In the genomic region with DNA sequence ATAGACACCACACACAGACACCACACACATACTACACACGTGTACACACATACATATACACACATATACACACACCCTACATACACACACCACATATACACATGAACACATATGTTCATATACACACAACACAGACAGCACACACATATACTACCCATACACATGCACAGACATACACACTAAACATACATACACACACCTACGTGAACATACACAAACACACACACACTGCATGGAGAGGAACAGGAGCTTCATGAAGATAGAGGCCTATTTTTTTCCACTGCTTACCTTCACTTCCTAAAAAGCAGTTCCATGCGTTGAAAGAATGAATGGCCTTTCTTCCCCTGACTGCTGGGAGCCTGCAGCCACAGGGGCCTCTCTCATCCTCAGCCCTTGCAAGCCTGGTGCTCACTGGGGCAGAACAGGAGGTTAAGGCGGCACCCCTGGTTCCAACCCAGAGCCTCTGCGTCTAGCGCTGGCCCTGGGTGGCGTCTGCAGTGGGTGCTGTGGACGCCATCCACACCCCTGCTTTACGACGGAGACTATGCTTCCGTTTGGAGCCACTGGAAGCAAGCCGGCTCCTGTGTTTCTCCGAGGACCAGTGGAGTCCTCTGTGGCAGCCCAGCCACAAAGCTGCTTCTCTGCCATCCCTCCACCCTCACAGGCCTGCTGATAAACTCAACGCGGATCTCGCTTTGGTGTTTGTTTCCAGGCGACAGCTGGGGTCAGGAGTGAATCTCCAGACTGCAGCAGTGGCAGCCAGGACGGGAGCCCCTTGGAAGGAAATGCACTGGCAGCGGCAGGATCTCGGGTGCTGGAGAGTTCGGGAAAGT, we compare ENCODE assay signal across 10 cellular contexts. TPM values are rescaled to one million over a fixed set of nuclear protein-coding genes. Genes with fewer than 3 reads are reported as not detected.
DNase-seq lines count a peak whose midpoint lies in the region; ATAC-seq, FAIRE-seq and TF ChIP-seq lines count a peak whose summit lies in the region.
"Had no signal": no experiment of that assay in that cellular context is flagged by ENCODE, and none has a peak within 500 bp of the region (broad histone marks: within the 10 kb centered on the region; RNA-seq: fewer than 3 reads in every experiment).

No MANE protein-coding gene starts in this region.

- H3K36me3 ChIP-seq in H1 (ENCODE audit: control insufficient read depth in 2 of 4, insufficient read depth in 4 of 4, low read length in 3 of 4): no peaks in the 10 kb centered on the region
- H3K36me3 ChIP-seq: BE2C had no signal

- H3K4me2 ChIP-seq in H1 (ENCODE audit: insufficient read depth in 1 of 2, low read depth in 2 of 2, low read length in 2 of 2): no peak overlapping the region; a peak in 1 of 4 replicates

- H3K18ac ChIP-seq in H1 (ENCODE audit: extremely low read depth, low read length): no peak overlapping the region

- peaks cover 0 to 13% (median 10%) of the 10 kb centered on the region in 4 experiments; a peak in 5 of 7 replicates for H3K27me3 ChIP-seq in H1 (replicated peaks in 1 of 4; ENCODE audit: control insufficient read depth in 3 of 4, extremely low read depth in 1 of 4, insufficient read depth in 3 of 4, low read length in 3 of 4)
- H3K27me3 ChIP-seq: BE2C had no signal

- H3K23me2 ChIP-seq in H1 (ENCODE audit: low read depth, low read length): peaks cover 20% of the 10 kb centered on the region

- H2AK5ac ChIP-seq in H1 (ENCODE audit: low read depth, low read length): no peak overlapping the region

- H3K4ac ChIP-seq in H1 (replicated peaks; ENCODE audit: insufficient read length, low read depth, low read length): no peak overlapping the region

- no peak overlapping the region for H3K9ac ChIP-seq in H1 (replicated peaks in 1 of 4; ENCODE audit: extremely low read depth in 1 of 4, low read depth in 3 of 4, low read length in 3 of 4)

- POLR2A ChIA-PET in H1 (lab: Charles Lee; ENCODE audit: partially characterized antibody): interaction anchor here (1.0 kb wide), 1 partner anchor 9 kb away, joined by 4 read pairs; no protein-coding TSS in a partner anchor

- 85% methylated on average over 21 of the region's 21 CpGs; no CpG with 5 or more reads in 1 of the 2 experiments for WGBS in H1 (ENCODE audit: extremely low coverage in 1 of 2, insufficient coverage in 1 of 2, insufficient read length in 1 of 2, insufficient replicate concordance in 2 of 2, low coverage in 1 of 2, low lambda C conversion rate in 2 of 2, missing lambda C conversion rate in 1 of 2), 2 experiments

- peak overlapping the region; percentile 20 for H4K91ac ChIP-seq in H1 (replicated peaks; ENCODE audit: insufficient read length, low read length)

- no peak for TF ChIP-seq EP300 in H1 (IDR thresholded peaks at IDR 0.05; ENCODE audit: borderline replicate concordance in 1 of 2, low read depth in 2 of 2, low read length in 2 of 2)

- H4K20me1 ChIP-seq in H1 (replicated peaks in 1 of 2; ENCODE audit: control insufficient read depth in 1 of 2, insufficient read depth in 2 of 2, low read length in 2 of 2): peaks cover 0 to 10% of the 10 kb centered on the region in 2 experiments

- H2AFZ ChIP-seq in H1 (ENCODE audit: low read length): no peak overlapping the region

- H3K27ac ChIP-seq in H1 (ENCODE audit: low read depth, low read length): no peak overlapping the region

- no peak for TF ChIP-seq CTCF in H1 (IDR thresholded peaks at IDR 0.05; ENCODE audit: control extremely low read depth in 1 of 3, insufficient read depth in 1 of 3, low read depth in 1 of 3, low read length in 3 of 3)

- no peak overlapping the region for H2BK5ac ChIP-seq in H1 (ENCODE audit: low read depth, low read length)

- no peak overlapping the region for H3K4me3 ChIP-seq in H1 (ENCODE audit: extremely low read depth in 1 of 4, insufficient read depth in 2 of 4, low read depth in 3 of 4, low read length in 4 of 4)

- H2BK120ac ChIP-seq in H1 (replicated peaks; ENCODE audit: low read depth, low read length): no peak overlapping the region

- H4K8ac ChIP-seq in H1 (ENCODE audit: extremely low read depth, insufficient read depth, low read length): peak overlapping the region; percentile 41; the same call in 1 of the 2 replicates

- H3K79me2 ChIP-seq in H1 (ENCODE audit: control insufficient read depth in 1 of 2, insufficient read depth in 2 of 2, low read length in 2 of 2): peaks cover 0 to 12% of the 10 kb centered on the region in 2 experiments; a peak in 2 of 4 replicates

- no peak for FAIRE-seq in H1 (lab: Jason Lieb, UNC)
- FAIRE-seq: TTC549 had no signal

- H2BK20ac ChIP-seq in H1 (ENCODE audit: low read length): no peak overlapping the region

- peak overlapping the region; percentile 5; the same call in 1 of the 2 replicates for H2BK15ac ChIP-seq in H1 (ENCODE audit: low read length)

- no peak overlapping the region for H3K23ac ChIP-seq in H1 (ENCODE audit: insufficient read length)

- no peak overlapping the region for H3K14ac ChIP-seq in H1 (ENCODE audit: insufficient read length)

- no peak for TF ChIP-seq RAD21 in H1 (IDR thresholded peaks at IDR 0.05 in 1 of 2, conservative IDR thresholded peaks at IDR 0.05 in 1 of 2; ENCODE audit: low read depth in 2 of 2, low read length in 2 of 2)

- peak overlapping the region; percentile 80; the same call in 1 of the 2 replicates for H2BK12ac ChIP-seq in H1 (ENCODE audit: low read depth, low read length)

- no peaks in the 10 kb centered on the region for H3K9me3 ChIP-seq in H1 (ENCODE audit: insufficient read depth in 2 of 2, low read depth in 1 of 2, low read length in 1 of 2)
- H3K9me3 ChIP-seq: BE2C had no signal

- peaks cover 2% of the 10 kb centered on the region; the same call in 1 of the 2 replicates for H3K79me1 ChIP-seq in H1 (ENCODE audit: low read depth, low read length)

- H4K5ac ChIP-seq in H1 (ENCODE audit: insufficient read length, low read depth, low read length): no peak overlapping the region

- TF ChIP-seq POLR2A in H1 (IDR thresholded peaks at IDR 0.05; ENCODE audit: control extremely low read depth in 1 of 2, low read depth in 2 of 2, low read length in 2 of 2): no peak

- CTCF ChIA-PET in H1 (lab: Charles Lee; ENCODE audit: partially characterized antibody): interaction anchor here (1.3 to 2.2 kb wide), 2 partner anchors 11 to 92 kb away, joined by 3 to 13 read pairs; no protein-coding TSS in a partner anchor

- peaks cover 4 to 22% (median 19%) of the 10 kb centered on the region in 4 experiments for H3K4me1 ChIP-seq in H1 (replicated peaks in 1 of 4; ENCODE audit: control insufficient read depth in 3 of 4, insufficient read depth in 4 of 4, low read length in 3 of 4)

- H3K56ac ChIP-seq in H1 (replicated peaks; ENCODE audit: insufficient read length, low read depth, low read length): no peak overlapping the region

- ATAC-seq in HG02938 (IDR thresholded peaks at IDR 0.05; ENCODE audit: unreplicated experiment): no peak

- peak; percentile 28 for DNase-seq in activated CD4-positive, CD25-positive, alpha-beta regulatory T cell treated with anti-CD3 and anti-CD28 coated beads, Interleukin-2, amount 50 U/mL, for 72 hours
- DNase-seq in activated CD4-positive, CD25-positive, alpha-beta regulatory T cell (lab: John Stamatoyannopoulos, UW): no peak
- DNase-seq in NCI-H1092 treated with DMSO at 0.1 percent for 48 hours (lab: John Stamatoyannopoulos, UW): peak; percentile 47
- no peak for DNase-seq in H1 (ENCODE audit: low read depth in 1 of 2, low spot score in 2 of 2)
- peak; percentile 32 for DNase-seq in stimulated activated CD8-positive, alpha-beta memory T cell treated with anti-CD3 and anti-CD28 coated beads, Interleukin-4, amount 100 ng/mL, for 48 hours
- DNase-seq in pons (ENCODE audit: low spot score): no peak
- DNase-seq in hippocampal formation (lab: John Stamatoyannopoulos, UW): no peak
- DNase-seq: BE2C had no signal

TF ChIP-seq in H1, 55 proteins besides CTCF, POLR2A, EP300 and RAD21:
- TF ChIP-seq SUZ12 (IDR thresholded peaks at IDR 0.05; ENCODE audit: low read length) (no peak), JUN (IDR thresholded peaks at IDR 0.05; ENCODE audit: low read depth, low read length) (no peak), HDAC2 (IDR thresholded peaks at IDR 0.05; ENCODE audit: borderline replicate concordance in 1 of 2, low read depth in 2 of 2, low read length in 2 of 2) (no peak), CBX8 (IDR thresholded peaks at IDR 0.05; ENCODE audit: borderline replicate concordance, low read depth, low read length) (no peak), PHF8 (conservative IDR thresholded peaks at IDR 0.05; ENCODE audit: low read depth, low read length) (no peak)

RNA-seq across cellular contexts. Expression of gene RASA3, which starts 1.9 kb away (rescaled TPM):
- total RNA-seq in H1 (2021; fragmentation: NEBNext Ultra II Directional; extraction: Animal tissue kit (Norgen Biotek cat#: 25700)): 21.9 TPM in 2 replicates
- polyA plus RNA-seq in H1 (2011; rRNA removed): 7.5 and 11.0 TPM in 2 replicates
- 12.9 TPM for polyA plus RNA-seq in H1 (2011; cell fraction: cytosol; rRNA removed)
- polyA plus RNA-seq in H1 (2011; cell fraction: nucleus; rRNA removed): 15.0 TPM
- polyA plus RNA-seq in H1 (2012, experiment 1 of 2): 11.8 to 14.5 TPM (median 13.4 TPM) in 4 replicates
- polyA plus RNA-seq in H1 (2012, experiment 2 of 2): 7.7 TPM
- 11.2 TPM for polyA plus RNA-seq in H1 (2013, experiment 1 of 2)
- polyA plus RNA-seq in H1 (2013, experiment 2 of 2): 11.4 TPM
- polyA minus RNA-seq in H1 (2011; rRNA and poly(A)+ RNA removed): 10.6 and 10.8 TPM in 2 replicates
- 11.4 TPM for polyA minus RNA-seq in H1 (2011; cell fraction: cytosol; rRNA and poly(A)+ RNA removed)
- polyA minus RNA-seq in H1 (2011; cell fraction: nucleus; rRNA and poly(A)+ RNA removed): 6.9 TPM

RNA-seq across cellular contexts. Expression of gene CFAP97D2, which starts 44.7 kb away (rescaled TPM):
- total RNA-seq in H1 (2021; fragmentation: NEBNext Ultra II Directional; extraction: Animal tissue kit (Norgen Biotek cat#: 25700)): not detected in 2 replicates
- polyA plus RNA-seq in H1 (2011; rRNA removed): not detected in 2 replicates
- not detected for polyA plus RNA-seq in H1 (2011; cell fraction: cytosol; rRNA removed)
- not detected for polyA plus RNA-seq in H1 (2011; cell fraction: nucleus; rRNA removed)
- not detected in 4 replicates for polyA plus RNA-seq in H1 (2012, experiment 1 of 2)
- not detected for polyA plus RNA-seq in H1 (2012, experiment 2 of 2)
- polyA plus RNA-seq in H1 (2013, experiment 1 of 2): not detected
- not detected for polyA plus RNA-seq in H1 (2013, experiment 2 of 2)
- not detected in 2 replicates for polyA minus RNA-seq in H1 (2011; rRNA and poly(A)+ RNA removed)
- not detected for polyA minus RNA-seq in H1 (2011; cell fraction: cytosol; rRNA and poly(A)+ RNA removed)
- not detected for polyA minus RNA-seq in H1 (2011; cell fraction: nucleus; rRNA and poly(A)+ RNA removed)

Comparison
In these comparisons a context has a peak if more than half of its experiments do, and no peak if none do; other contexts are left out.
1. DNase-seq: peak in activated CD4-positive, CD25-positive, alpha-beta regulatory T cell treated with anti-CD3 and anti-CD28 coated beads, Interleukin-2, amount 50 U/mL, for 72 hours (single experiment), NCI-H1092 treated with DMSO at 0.1 percent for 48 hours (single experiment) and stimulated activated CD8-positive, alpha-beta memory T cell treated with anti-CD3 and anti-CD28 coated beads, Interleukin-4, amount 100 ng/mL, for 48 hours (single experiment); none in activated CD4-positive, CD25-positive, alpha-beta regulatory T cell (0 of 4), H1 (0 of 2), pons (single experiment) and hippocampal formation (0 of 2).